In the genomic region with DNA sequence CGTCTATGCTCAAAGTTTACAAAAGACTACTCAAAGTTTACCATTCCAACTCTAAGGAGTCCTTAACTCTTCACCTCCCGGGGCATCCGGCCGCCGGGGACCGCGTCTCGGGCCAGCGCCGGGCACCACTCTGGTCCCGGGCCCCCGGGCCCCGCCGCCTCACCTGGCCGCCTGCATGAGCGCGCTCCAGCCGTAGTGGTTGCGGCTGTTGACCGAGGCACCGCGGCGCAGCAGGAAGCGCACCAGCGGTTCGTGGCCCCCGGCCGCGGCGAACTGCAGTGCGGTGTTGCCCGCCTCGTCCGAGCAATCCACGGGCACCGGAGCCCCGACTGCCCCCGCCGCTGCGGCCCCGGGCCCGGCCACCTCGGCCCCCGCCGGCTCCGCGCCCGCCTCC, we compare ENCODE assay signal across 2 cellular contexts.
TF ChIP-seq lines count a peak whose summit lies in the region.

No MANE protein-coding gene starts in this region.

TF ChIP-seq in GM23338, 12 proteins besides CTCF, POLR2A, EP300 and RAD21:
- TF ChIP-seq, protein P1, sequence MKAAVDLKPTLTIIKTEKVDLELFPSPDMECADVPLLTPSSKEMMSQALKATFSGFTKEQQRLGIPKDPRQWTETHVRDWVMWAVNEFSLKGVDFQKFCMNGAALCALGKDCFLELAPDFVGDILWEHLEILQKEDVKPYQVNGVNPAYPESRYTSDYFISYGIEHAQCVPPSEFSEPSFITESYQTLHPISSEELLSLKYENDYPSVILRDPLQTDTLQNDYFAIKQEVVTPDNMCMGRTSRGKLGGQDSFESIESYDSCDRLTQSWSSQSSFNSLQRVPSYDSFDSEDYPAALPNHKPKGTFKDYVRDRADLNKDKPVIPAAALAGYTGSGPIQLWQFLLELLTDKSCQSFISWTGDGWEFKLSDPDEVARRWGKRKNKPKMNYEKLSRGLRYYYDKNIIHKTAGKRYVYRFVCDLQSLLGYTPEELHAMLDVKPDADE (IDR thresholded peaks at IDR 0.05), result no peak
- no peak for TF ChIP-seq CREB1 (CRISPR knock-in tag; IDR thresholded peaks at IDR 0.05; ENCODE audit: low read depth)
- TF ChIP-seq ZNF331 (CRISPR knock-in tag; IDR thresholded peaks at IDR 0.05; ENCODE audit: low read depth), result no peak
- TF ChIP-seq, protein P2, sequence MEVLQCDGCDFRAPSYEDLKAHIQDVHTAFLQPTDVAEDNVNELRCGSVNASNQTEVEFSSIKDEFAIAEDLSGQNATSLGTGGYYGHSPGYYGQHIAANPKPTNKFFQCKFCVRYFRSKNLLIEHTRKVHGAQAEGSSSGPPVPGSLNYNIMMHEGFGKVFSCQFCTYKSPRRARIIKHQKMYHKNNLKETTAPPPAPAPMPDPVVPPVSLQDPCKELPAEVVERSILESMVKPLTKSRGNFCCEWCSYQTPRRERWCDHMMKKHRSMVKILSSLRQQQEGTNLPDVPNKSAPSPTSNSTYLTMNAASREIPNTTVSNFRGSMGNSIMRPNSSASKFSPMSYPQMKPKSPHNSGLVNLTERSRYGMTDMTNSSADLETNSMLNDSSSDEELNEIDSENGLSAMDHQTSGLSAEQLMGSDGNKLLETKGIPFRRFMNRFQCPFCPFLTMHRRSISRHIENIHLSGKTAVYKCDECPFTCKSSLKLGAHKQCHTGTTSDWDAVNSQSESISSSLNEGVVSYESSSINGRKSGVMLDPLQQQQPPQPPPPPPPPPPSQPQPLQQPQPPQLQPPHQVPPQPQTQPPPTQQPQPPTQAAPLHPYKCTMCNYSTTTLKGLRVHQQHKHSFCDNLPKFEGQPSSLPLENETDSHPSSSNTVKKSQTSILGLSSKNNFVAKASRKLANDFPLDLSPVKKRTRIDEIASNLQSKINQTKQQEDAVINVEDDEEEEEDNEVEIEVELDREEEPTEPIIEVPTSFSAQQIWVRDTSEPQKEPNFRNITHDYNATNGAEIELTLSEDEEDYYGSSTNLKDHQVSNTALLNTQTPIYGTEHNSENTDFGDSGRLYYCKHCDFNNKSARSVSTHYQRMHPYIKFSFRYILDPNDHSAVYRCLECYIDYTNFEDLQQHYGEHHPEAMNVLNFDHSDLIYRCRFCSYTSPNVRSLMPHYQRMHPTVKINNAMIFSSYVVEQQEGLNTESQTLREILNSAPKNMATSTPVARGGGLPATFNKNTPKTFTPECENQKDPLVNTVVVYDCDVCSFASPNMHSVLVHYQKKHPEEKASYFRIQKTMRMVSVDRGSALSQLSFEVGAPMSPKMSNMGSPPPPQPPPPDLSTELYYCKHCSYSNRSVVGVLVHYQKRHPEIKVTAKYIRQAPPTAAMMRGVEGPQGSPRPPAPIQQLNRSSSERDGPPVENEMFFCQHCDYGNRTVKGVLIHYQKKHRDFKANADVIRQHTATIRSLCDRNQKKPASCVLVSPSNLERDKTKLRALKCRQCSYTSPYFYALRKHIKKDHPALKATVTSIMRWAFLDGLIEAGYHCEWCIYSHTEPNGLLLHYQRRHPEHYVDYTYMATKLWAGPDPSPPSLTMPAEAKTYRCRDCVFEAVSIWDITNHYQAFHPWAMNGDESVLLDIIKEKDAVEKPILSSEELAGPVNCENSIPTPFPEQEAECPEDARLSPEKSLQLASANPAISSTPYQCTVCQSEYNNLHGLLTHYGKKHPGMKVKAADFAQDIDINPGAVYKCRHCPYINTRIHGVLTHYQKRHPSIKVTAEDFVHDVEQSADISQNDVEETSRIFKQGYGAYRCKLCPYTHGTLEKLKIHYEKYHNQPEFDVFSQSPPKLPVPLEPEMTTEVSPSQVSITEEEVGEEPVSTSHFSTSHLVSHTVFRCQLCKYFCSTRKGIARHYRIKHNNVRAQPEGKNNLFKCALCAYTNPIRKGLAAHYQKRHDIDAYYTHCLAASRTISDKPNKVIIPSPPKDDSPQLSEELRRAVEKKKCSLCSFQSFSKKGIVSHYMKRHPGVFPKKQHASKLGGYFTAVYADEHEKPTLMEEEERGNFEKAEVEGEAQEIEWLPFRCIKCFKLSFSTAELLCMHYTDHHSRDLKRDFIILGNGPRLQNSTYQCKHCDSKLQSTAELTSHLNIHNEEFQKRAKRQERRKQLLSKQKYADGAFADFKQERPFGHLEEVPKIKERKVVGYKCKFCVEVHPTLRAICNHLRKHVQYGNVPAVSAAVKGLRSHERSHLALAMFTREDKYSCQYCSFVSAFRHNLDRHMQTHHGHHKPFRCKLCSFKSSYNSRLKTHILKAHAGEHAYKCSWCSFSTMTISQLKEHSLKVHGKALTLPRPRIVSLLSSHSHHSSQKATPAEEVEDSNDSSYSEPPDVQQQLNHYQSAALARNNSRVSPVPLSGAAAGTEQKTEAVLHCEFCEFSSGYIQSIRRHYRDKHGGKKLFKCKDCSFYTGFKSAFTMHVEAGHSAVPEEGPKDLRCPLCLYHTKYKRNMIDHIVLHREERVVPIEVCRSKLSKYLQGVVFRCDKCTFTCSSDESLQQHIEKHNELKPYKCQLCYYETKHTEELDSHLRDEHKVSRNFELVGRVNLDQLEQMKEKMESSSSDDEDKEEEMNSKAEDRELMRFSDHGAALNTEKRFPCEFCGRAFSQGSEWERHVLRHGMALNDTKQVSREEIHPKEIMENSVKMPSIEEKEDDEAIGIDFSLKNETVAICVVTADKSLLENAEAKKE (CRISPR knock-in tag; IDR thresholded peaks at IDR 0.05), result no peak
- no peak for TF ChIP-seq EZH2 (IDR thresholded peaks at IDR 0.05; ENCODE audit: low read depth, unreplicated experiment)
- no peak for TF ChIP-seq STAT1 (IDR thresholded peaks at IDR 0.05; ENCODE audit: unreplicated experiment)
- TF ChIP-seq, protein P3, sequence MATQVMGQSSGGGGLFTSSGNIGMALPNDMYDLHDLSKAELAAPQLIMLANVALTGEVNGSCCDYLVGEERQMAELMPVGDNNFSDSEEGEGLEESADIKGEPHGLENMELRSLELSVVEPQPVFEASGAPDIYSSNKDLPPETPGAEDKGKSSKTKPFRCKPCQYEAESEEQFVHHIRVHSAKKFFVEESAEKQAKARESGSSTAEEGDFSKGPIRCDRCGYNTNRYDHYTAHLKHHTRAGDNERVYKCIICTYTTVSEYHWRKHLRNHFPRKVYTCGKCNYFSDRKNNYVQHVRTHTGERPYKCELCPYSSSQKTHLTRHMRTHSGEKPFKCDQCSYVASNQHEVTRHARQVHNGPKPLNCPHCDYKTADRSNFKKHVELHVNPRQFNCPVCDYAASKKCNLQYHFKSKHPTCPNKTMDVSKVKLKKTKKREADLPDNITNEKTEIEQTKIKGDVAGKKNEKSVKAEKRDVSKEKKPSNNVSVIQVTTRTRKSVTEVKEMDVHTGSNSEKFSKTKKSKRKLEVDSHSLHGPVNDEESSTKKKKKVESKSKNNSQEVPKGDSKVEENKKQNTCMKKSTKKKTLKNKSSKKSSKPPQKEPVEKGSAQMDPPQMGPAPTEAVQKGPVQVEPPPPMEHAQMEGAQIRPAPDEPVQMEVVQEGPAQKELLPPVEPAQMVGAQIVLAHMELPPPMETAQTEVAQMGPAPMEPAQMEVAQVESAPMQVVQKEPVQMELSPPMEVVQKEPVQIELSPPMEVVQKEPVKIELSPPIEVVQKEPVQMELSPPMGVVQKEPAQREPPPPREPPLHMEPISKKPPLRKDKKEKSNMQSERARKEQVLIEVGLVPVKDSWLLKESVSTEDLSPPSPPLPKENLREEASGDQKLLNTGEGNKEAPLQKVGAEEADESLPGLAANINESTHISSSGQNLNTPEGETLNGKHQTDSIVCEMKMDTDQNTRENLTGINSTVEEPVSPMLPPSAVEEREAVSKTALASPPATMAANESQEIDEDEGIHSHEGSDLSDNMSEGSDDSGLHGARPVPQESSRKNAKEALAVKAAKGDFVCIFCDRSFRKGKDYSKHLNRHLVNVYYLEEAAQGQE (IDR thresholded peaks at IDR 0.05; ENCODE audit: unreplicated experiment), result no peak
- TF ChIP-seq ZNF114 (CRISPR knock-in tag; IDR thresholded peaks at IDR 0.05), result no peak
- no peak for TF ChIP-seq JUNB (IDR thresholded peaks at IDR 0.05; ENCODE audit: unreplicated experiment)
- TF ChIP-seq POLR2AphosphoS5 (IDR thresholded peaks at IDR 0.05; ENCODE audit: low read depth), result no peak

TF ChIP-seq in K562, 482 proteins besides CTCF, POLR2A, EP300 and RAD21 (continues in another document):
- TF ChIP-seq, protein P4, sequence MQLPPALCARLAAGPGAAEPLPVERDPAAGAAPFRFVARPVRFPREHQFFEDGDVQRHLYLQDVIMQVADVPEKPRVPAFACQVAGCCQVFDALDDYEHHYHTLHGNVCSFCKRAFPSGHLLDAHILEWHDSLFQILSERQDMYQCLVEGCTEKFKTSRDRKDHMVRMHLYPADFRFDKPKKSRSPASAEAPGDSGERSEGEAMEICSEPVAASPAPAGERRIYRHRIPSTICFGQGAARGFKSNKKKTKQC (CRISPR knock-in tag; IDR thresholded peaks at IDR 0.05), result no peak
- TF ChIP-seq ETS2 (tag; IDR thresholded peaks at IDR 0.05; ENCODE audit: borderline replicate concordance, poor library complexity, severe bottlenecking) (no peak), MYBL2 (IDR thresholded peaks at IDR 0.05; ENCODE audit: low read depth) (no peak), MYBL2 (CRISPR knock-in tag; IDR thresholded peaks at IDR 0.05; ENCODE audit: borderline replicate concordance) (no peak), MCM2 (IDR thresholded peaks at IDR 0.05; ENCODE audit: low read depth) (no peak), MECOM (CRISPR knock-in tag; IDR thresholded peaks at IDR 0.05) (no peak), CREB1 (IDR thresholded peaks at IDR 0.05) (no peak), CREB1 (CRISPR knock-in tag; IDR thresholded peaks at IDR 0.05) (0 out of 2 replicates have a peak, but pooled peaks have one; percentile 25), TGIF2 (CRISPR knock-in tag; IDR thresholded peaks at IDR 0.05) (no peak), HIVEP1 (CRISPR knock-in tag; IDR thresholded peaks at IDR 0.05) (no peak), SIN3A (IDR thresholded peaks at IDR 0.05; ENCODE audit: borderline replicate concordance in 2 of 2, control insufficient read depth in 1 of 2, low read depth in 2 of 2, low read length in 2 of 2) (peak in 1 of 2 experiments; percentile 43; a peak in 1 of 4 replicates), GTF2A2 (tag; IDR thresholded peaks at IDR 0.05) (no peak), ZKSCAN1 (IDR thresholded peaks at IDR 0.05; ENCODE audit: low read depth, low read length) (no peak), ZKSCAN3 (CRISPR knock-in tag; IDR thresholded peaks at IDR 0.05) (no peak), SREBF2 (CRISPR knock-in tag; IDR thresholded peaks at IDR 0.05) (no peak), MEF2A (IDR thresholded peaks at IDR 0.05; ENCODE audit: control insufficient read depth, low read depth, low read length) (no peak), PTBP1 (IDR thresholded peaks at IDR 0.05; ENCODE audit: low read depth, low read length) (no peak), FOXJ3 (CRISPR knock-in tag; IDR thresholded peaks at IDR 0.05) (no peak)
- TF ChIP-seq, protein P5, sequence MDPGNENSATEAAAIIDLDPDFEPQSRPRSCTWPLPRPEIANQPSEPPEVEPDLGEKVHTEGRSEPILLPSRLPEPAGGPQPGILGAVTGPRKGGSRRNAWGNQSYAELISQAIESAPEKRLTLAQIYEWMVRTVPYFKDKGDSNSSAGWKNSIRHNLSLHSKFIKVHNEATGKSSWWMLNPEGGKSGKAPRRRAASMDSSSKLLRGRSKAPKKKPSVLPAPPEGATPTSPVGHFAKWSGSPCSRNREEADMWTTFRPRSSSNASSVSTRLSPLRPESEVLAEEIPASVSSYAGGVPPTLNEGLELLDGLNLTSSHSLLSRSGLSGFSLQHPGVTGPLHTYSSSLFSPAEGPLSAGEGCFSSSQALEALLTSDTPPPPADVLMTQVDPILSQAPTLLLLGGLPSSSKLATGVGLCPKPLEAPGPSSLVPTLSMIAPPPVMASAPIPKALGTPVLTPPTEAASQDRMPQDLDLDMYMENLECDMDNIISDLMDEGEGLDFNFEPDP (CRISPR knock-in tag; IDR thresholded peaks at IDR 0.05), result no peak
- TF ChIP-seq, protein P6, sequence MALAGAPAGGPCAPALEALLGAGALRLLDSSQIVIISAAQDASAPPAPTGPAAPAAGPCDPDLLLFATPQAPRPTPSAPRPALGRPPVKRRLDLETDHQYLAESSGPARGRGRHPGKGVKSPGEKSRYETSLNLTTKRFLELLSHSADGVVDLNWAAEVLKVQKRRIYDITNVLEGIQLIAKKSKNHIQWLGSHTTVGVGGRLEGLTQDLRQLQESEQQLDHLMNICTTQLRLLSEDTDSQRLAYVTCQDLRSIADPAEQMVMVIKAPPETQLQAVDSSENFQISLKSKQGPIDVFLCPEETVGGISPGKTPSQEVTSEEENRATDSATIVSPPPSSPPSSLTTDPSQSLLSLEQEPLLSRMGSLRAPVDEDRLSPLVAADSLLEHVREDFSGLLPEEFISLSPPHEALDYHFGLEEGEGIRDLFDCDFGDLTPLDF (CRISPR knock-in tag; IDR thresholded peaks at IDR 0.05), result 0 out of 2 replicates have a peak, but pooled peaks have one; percentile 8
- TF ChIP-seq, protein P7, sequence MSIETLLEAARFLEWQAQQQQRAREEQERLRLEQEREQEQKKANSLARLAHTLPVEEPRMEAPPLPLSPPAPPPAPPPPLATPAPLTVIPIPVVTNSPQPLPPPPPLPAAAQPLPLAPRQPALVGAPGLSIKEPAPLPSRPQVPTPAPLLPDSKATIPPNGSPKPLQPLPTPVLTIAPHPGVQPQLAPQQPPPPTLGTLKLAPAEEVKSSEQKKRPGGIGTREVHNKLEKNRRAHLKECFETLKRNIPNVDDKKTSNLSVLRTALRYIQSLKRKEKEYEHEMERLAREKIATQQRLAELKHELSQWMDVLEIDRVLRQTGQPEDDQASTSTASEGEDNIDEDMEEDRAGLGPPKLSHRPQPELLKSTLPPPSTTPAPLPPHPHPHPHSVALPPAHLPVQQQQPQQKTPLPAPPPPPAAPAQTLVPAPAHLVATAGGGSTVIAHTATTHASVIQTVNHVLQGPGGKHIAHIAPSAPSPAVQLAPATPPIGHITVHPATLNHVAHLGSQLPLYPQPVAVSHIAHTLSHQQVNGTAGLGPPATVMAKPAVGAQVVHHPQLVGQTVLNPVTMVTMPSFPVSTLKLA (conservative IDR thresholded peaks at IDR 0.05), result no peak
- TF ChIP-seq, protein P8, sequence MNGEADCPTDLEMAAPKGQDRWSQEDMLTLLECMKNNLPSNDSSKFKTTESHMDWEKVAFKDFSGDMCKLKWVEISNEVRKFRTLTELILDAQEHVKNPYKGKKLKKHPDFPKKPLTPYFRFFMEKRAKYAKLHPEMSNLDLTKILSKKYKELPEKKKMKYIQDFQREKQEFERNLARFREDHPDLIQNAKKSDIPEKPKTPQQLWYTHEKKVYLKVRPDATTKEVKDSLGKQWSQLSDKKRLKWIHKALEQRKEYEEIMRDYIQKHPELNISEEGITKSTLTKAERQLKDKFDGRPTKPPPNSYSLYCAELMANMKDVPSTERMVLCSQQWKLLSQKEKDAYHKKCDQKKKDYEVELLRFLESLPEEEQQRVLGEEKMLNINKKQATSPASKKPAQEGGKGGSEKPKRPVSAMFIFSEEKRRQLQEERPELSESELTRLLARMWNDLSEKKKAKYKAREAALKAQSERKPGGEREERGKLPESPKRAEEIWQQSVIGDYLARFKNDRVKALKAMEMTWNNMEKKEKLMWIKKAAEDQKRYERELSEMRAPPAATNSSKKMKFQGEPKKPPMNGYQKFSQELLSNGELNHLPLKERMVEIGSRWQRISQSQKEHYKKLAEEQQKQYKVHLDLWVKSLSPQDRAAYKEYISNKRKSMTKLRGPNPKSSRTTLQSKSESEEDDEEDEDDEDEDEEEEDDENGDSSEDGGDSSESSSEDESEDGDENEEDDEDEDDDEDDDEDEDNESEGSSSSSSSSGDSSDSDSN (IDR thresholded peaks at IDR 0.05; ENCODE audit: borderline replicate concordance in 1 of 2, low read depth in 2 of 2, low read length in 2 of 2), result peak; percentile 48 to 61; a peak in 1 of 4 replicates
- TF ChIP-seq, protein P9, sequence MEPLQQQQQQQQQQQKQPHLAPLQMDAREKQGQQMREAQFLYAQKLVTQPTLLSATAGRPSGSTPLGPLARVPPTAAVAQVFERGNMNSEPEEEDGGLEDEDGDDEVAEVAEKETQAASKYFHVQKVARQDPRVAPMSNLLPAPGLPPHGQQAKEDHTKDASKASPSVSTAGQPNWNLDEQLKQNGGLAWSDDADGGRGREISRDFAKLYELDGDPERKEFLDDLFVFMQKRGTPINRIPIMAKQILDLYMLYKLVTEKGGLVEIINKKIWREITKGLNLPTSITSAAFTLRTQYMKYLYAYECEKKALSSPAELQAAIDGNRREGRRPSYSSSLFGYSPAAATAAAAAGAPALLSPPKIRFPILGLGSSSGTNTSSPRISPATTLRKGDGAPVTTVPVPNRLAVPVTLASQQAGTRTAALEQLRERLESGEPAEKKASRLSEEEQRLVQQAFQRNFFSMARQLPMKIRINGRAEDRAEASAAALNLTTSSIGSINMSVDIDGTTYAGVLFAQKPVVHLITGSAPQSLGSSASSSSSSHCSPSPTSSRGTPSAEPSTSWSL (CRISPR knock-in tag; IDR thresholded peaks at IDR 0.05; ENCODE audit: borderline replicate concordance), result no peak
